23 cellular contexts compared by ENCODE assay signal in genomic region chr22:31838917-31839316, GRCh38.
DNase-seq lines count a peak whose midpoint lies in the region; ATAC-seq and TF ChIP-seq lines count a peak whose summit lies in the region.
"Had no signal": no experiment of that assay in that cellular context is flagged by ENCODE, and none has a peak within 500 bp of the region (broad histone marks: within the 10 kb centered on the region; RNA-seq: fewer than 3 reads in every experiment).

No MANE protein-coding gene starts in this region.

- intact Hi-C loops in PC-9 (cut with micrococcal nuclease; ENCODE audit: unreplicated experiment): no loop called here

- CTCF ChIA-PET in PC-9 (lab: Charles Lee): interaction anchor here (0.5 to 0.6 kb wide), 2 partner anchors 80 to 176 kb away, joined by 4 to 5 read pairs; no protein-coding TSS in a partner anchor

- no peaks in the 10 kb centered on the region for H3K9me3 ChIP-seq in PC-9 (ENCODE audit: insufficient read depth, low read depth)
- H3K9me3 ChIP-seq: BLaER1, Peyer's patch had no signal

- H2AFZ ChIP-seq in PC-9: no peak overlapping the region

- H3K79me2 ChIP-seq in PC-9 (ENCODE audit: low read depth): no peaks in the 10 kb centered on the region

- no peak for TF ChIP-seq CTCF in PC-9 (conservative IDR thresholded peaks at IDR 0.05)
- TF ChIP-seq CTCF in brain (conservative IDR thresholded peaks at IDR 0.05): no peak
- no peak for TF ChIP-seq CTCF in GM10266 (IDR thresholded peaks at IDR 0.05; ENCODE audit: control insufficient read depth, insufficient read depth, low read depth, missing control alignments)

- no peak overlapping the region for H3K4me3 ChIP-seq in PC-9
- H3K4me3 ChIP-seq: BLaER1, Peyer's patch had no signal

- H3K27me3 ChIP-seq in PC-9 (ENCODE audit: insufficient read depth, low read depth): no peaks in the 10 kb centered on the region
- H3K27me3 ChIP-seq: BLaER1, Peyer's patch had no signal

- no peak overlapping the region for H3K4me2 ChIP-seq in PC-9
- H3K4me2 ChIP-seq: BLaER1 had no signal

- H3K27me3 Mint-ChIP-seq in brain: peaks cover 3% of the 10 kb centered on the region
- H3K27me3 Mint-ChIP-seq: CD4-positive, alpha-beta T cell had no signal

- no peak overlapping the region for H3K27ac ChIP-seq in PC-9
- H3K27ac ChIP-seq: BLaER1, Peyer's patch had no signal

- peak overlapping the region in 3 of 5 experiments; percentile 69 to 93 (median 90) for H3K27ac Mint-ChIP-seq in brain
- H3K27ac Mint-ChIP-seq: CD4-positive, alpha-beta T cell had no signal

- no peaks in the 10 kb centered on the region for H4K20me1 ChIP-seq in PC-9 (ENCODE audit: insufficient read depth)
- H4K20me1 ChIP-seq: BLaER1 had no signal

- H3K4me1 Mint-ChIP-seq in brain: peaks cover 34% of the 10 kb centered on the region

- no TSS peak for BruUV-seq in PC-9 (replicated peaks; lab: Mats Ljungman, UMichigan)

- H3F3A ChIP-seq in PC-9 (ENCODE audit: insufficient read depth, low read depth): no peaks in the 10 kb centered on the region

- no peaks in the 10 kb centered on the region for H3K36me3 ChIP-seq in PC-9 (ENCODE audit: low read depth)

- H3K36me3 Mint-ChIP-seq in brain: peaks cover 50% of the 10 kb centered on the region

- POLR2A ChIA-PET in PC-9 (lab: Charles Lee; ENCODE audit: unreplicated experiment): no interaction called here

- ATAC-seq in HG03039 (IDR thresholded peaks at IDR 0.05; ENCODE audit: unreplicated experiment): no peak
- ATAC-seq: Right ventricle myocardium inferior had no signal

- DNase-seq in PC-9: peak; percentile 11 to 39
- DNase-seq in kidney tubule cell (ENCODE audit: low spot score): peak; percentile 49
- no peak for DNase-seq in ecto neural progenitor cell (ENCODE audit: low spot score)
- DNase-seq in activated CD4-positive, alpha-beta T cell treated with anti-CD3 and anti-CD28 coated beads, Interleukin-2, amount 50 U/mL, for 1 hour: no peak
- DNase-seq in GM10266 (ENCODE audit: extremely low spot score): no peak
- DNase-seq: ACHN; CD4-positive, alpha-beta T cell; COR-L47; DMS79; H7; KG1; NCI-H1105; NCI-H146; NCI-H2029; NCI-H345; NCI-H524; NCI-H774; NK-92 treated with Interleukin-12 subunit alpha and Interleukin-12 subunit beta, amount 100 ng/mL, for 24 hours; Peyer's patch had no signal

- no peaks in the 10 kb centered on the region; the same call in 1 of the 2 replicates for H3K4me1 ChIP-seq in PC-9 (replicated peaks; ENCODE audit: insufficient read depth)
- H3K4me1 ChIP-seq: Peyer's patch had no signal

- no peaks in the 10 kb centered on the region for H3K9me3 Mint-ChIP-seq in brain
- H3K9me3 Mint-ChIP-seq: CD4-positive, alpha-beta T cell had no signal

- H3K9me2 ChIP-seq in PC-9 (ENCODE audit: insufficient read depth): no peaks in the 10 kb centered on the region

- no peak overlapping the region for H3K4me3 Mint-ChIP-seq in brain
- H3K4me3 Mint-ChIP-seq: CD4-positive, alpha-beta T cell had no signal

Comparison
In these comparisons a context has a peak if more than half of its experiments do, and no peak if none do; other contexts are left out.
1. DNase-seq: peak in PC-9 (2 of 2) and kidney tubule cell (single experiment); none in ecto neural progenitor cell (single experiment), activated CD4-positive, alpha-beta T cell treated with anti-CD3 and anti-CD28 coated beads, Interleukin-2, amount 50 U/mL, for 1 hour (single experiment) and GM10266 (single experiment).